18 cellular contexts compared by ENCODE assay signal in the genomic region with DNA sequence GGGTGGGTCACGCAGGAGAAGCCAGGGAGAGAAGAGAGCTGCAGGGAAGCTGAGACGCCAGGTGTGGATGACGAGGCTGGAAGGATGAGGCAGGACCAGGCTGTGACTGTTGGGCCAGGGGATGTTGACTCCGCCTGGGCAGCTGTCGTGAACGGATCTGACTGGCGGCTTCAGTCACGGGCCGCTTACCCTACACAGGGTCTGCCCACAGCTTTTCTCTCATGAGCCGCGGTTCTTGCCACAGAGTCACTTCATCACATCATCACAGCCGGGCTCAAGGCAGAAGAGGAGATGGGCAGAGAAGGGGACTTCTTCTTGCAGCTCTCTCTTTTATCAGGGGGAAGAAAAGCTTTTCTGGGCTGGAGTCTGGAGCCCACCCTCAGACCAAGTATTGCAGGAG. TPM values are rescaled to one million over a fixed set of nuclear protein-coding genes. Genes with fewer than 3 reads are reported as not detected.
DNase-seq lines count a peak whose midpoint lies in the region; ATAC-seq and TF ChIP-seq lines count a peak whose summit lies in the region.
"Had no signal": no experiment of that assay in that cellular context is flagged by ENCODE, and none has a peak within 500 bp of the region (broad histone marks: within the 10 kb centered on the region; RNA-seq: fewer than 3 reads in every experiment).

No MANE protein-coding gene starts in this region.

- no peak overlapping the region for H3K4me3 ChIP-seq in WERI-Rb-1 (ENCODE audit: low read depth, low read length)
- H3K4me3 ChIP-seq: PC-9 had no signal

- no peak for DNase-seq in activated CD4-positive, alpha-beta memory T cell treated with anti-CD3 and anti-CD28 coated beads for 36 hours
- no peak for DNase-seq in activated CD4-positive, alpha-beta memory T cell treated with anti-CD3 and anti-CD28 coated beads, Interleukin-2, amount 10 ng/mL, durations not matched to agents 7 days and 5 days
- peak; percentile 87 for DNase-seq in NCI-H1694 treated with DMSO at 0.1 percent for 48 hours (lab: John Stamatoyannopoulos, UW)
- DNase-seq in WERI-Rb-1, result peak; percentile 76
- no peak for DNase-seq in stimulated activated effector memory CD8-positive, alpha-beta T cell treated with anti-CD3 and anti-CD28 coated beads, Interleukin-12 subunit alpha, Interleukin-12 subunit beta, amount 100 ng/mL, for 72 hours (ENCODE audit: low spot score in 2 of 2)
- DNase-seq in GF-D8 (lab: John Stamatoyannopoulos, UW), result no peak
- DNase-seq: Caco-2, EL, GOT3, NCI-H1048, NCI-H446, NCI-H748 treated with DMSO at 0.1 percent for 48 hours, PC-9, SK-N-SH had no signal

- ATAC-seq in stimulated activated effector memory CD8-positive, alpha-beta T cell treated with anti-CD3 and anti-CD28 coated beads, Interleukin-12 subunit alpha, Interleukin-12 subunit beta, amount 100 ng/mL, for 72 hours, result no peak
- ATAC-seq in HG02763 (IDR thresholded peaks at IDR 0.05; ENCODE audit: unreplicated experiment) (no peak), GM18505 (IDR thresholded peaks at IDR 0.05; ENCODE audit: unreplicated experiment) (no peak)

- intact Hi-C loops in activated CD4-positive, alpha-beta memory T cell treated with anti-CD3 and anti-CD28 coated beads for 36 hours (cut with micrococcal nuclease), result no loop called here

- no peaks in the 10 kb centered on the region for H3K27me3 Mint-ChIP-seq in activated CD4-positive, alpha-beta memory T cell treated with anti-CD3 and anti-CD28 coated beads for 36 hours
- H3K27me3 Mint-ChIP-seq in activated CD4-positive, alpha-beta memory T cell treated with anti-CD3 and anti-CD28 coated beads, Interleukin-2, amount 10 ng/mL, durations not matched to agents 7 days and 5 days, result no peaks in the 10 kb centered on the region

- no peak overlapping the region for H3K4me3 Mint-ChIP-seq in activated CD4-positive, alpha-beta memory T cell treated with anti-CD3 and anti-CD28 coated beads for 36 hours
- H3K4me3 Mint-ChIP-seq in activated CD4-positive, alpha-beta memory T cell treated with anti-CD3 and anti-CD28 coated beads, Interleukin-2, amount 10 ng/mL, durations not matched to agents 7 days and 5 days, result no peak overlapping the region
- no peak overlapping the region for H3K4me3 Mint-ChIP-seq in stimulated activated effector memory CD8-positive, alpha-beta T cell treated with anti-CD3 and anti-CD28 coated beads, Interleukin-12 subunit alpha, Interleukin-12 subunit beta, amount 100 ng/mL, for 72 hours
- H3K4me3 Mint-ChIP-seq: CD14-positive monocyte had no signal

- no peaks in the 10 kb centered on the region for H3K9me3 Mint-ChIP-seq in activated CD4-positive, alpha-beta memory T cell treated with anti-CD3 and anti-CD28 coated beads for 36 hours
- peaks cover 3% of the 10 kb centered on the region for H3K9me3 Mint-ChIP-seq in activated CD4-positive, alpha-beta memory T cell treated with anti-CD3 and anti-CD28 coated beads, Interleukin-2, amount 10 ng/mL, durations not matched to agents 7 days and 5 days
- H3K9me3 Mint-ChIP-seq in stimulated activated effector memory CD8-positive, alpha-beta T cell treated with anti-CD3 and anti-CD28 coated beads, Interleukin-12 subunit alpha, Interleukin-12 subunit beta, amount 100 ng/mL, for 72 hours, result no peaks in the 10 kb centered on the region

- TF ChIP-seq CTCF in WERI-Rb-1 (IDR thresholded peaks at IDR 0.05; ENCODE audit: low read depth, low read length), result no peak

- peak overlapping the region; percentile 56 for H3K27ac Mint-ChIP-seq in activated CD4-positive, alpha-beta memory T cell treated with anti-CD3 and anti-CD28 coated beads for 36 hours
- no peak overlapping the region for H3K27ac Mint-ChIP-seq in activated CD4-positive, alpha-beta memory T cell treated with anti-CD3 and anti-CD28 coated beads, Interleukin-2, amount 10 ng/mL, durations not matched to agents 7 days and 5 days
- H3K27ac Mint-ChIP-seq in stimulated activated effector memory CD8-positive, alpha-beta T cell treated with anti-CD3 and anti-CD28 coated beads, Interleukin-12 subunit alpha, Interleukin-12 subunit beta, amount 100 ng/mL, for 72 hours, result peak overlapping the region; percentile 83

- H3K27ac ChIP-seq in WERI-Rb-1, result peak overlapping the region; percentile 25
- H3K27ac ChIP-seq: KMS-11, PC-9 had no signal

- CTCF ChIA-PET in activated CD4-positive, alpha-beta memory T cell treated with anti-CD3 and anti-CD28 coated beads for 36 hours (lab: Charles Lee), result interaction anchor here (1.4 to 2.4 kb wide), 2 partner anchors 18 to 53 kb away, joined by 7 to 10 read pairs; no protein-coding TSS in a partner anchor
- CTCF ChIA-PET in activated CD4-positive, alpha-beta memory T cell treated with anti-CD3 and anti-CD28 coated beads, Interleukin-2, amount 10 ng/mL, durations not matched to agents 7 days and 5 days (lab: Charles Lee), result interaction anchor here (1.7 kb wide), 1 partner anchor 53 kb away, joined by 6 read pairs; no protein-coding TSS in a partner anchor

- POLR2A ChIA-PET in activated CD4-positive, alpha-beta memory T cell treated with anti-CD3 and anti-CD28 coated beads for 36 hours (lab: Charles Lee), result no interaction called here
- POLR2A ChIA-PET in activated CD4-positive, alpha-beta memory T cell treated with anti-CD3 and anti-CD28 coated beads, Interleukin-2, amount 10 ng/mL, durations not matched to agents 7 days and 5 days (lab: Charles Lee), result interaction anchor here (0.7 to 1.9 kb wide), 2 partner anchors 26 to 129 kb away, joined by 3 to 17 read pairs; a partner anchor contains a TSS

- no peaks in the 10 kb centered on the region for H3K9me3 ChIP-seq in WERI-Rb-1 (ENCODE audit: severe bottlenecking)
- H3K9me3 ChIP-seq: Caco-2, SK-N-SH had no signal

- peaks cover 6% of the 10 kb centered on the region for H3K36me3 ChIP-seq in WERI-Rb-1

- no peaks in the 10 kb centered on the region for H3K27me3 ChIP-seq in WERI-Rb-1 (ENCODE audit: insufficient read depth, low read depth, severe bottlenecking)

- H3K4me1 Mint-ChIP-seq in activated CD4-positive, alpha-beta memory T cell treated with anti-CD3 and anti-CD28 coated beads for 36 hours (ENCODE audit: low read depth), result no peaks in the 10 kb centered on the region
- H3K4me1 Mint-ChIP-seq in activated CD4-positive, alpha-beta memory T cell treated with anti-CD3 and anti-CD28 coated beads, Interleukin-2, amount 10 ng/mL, durations not matched to agents 7 days and 5 days, result no peaks in the 10 kb centered on the region
- no peaks in the 10 kb centered on the region for H3K4me1 Mint-ChIP-seq in stimulated activated effector memory CD8-positive, alpha-beta T cell treated with anti-CD3 and anti-CD28 coated beads, Interleukin-12 subunit alpha, Interleukin-12 subunit beta, amount 100 ng/mL, for 72 hours
- H3K4me1 Mint-ChIP-seq: CD14-positive monocyte had no signal

- no peaks in the 10 kb centered on the region for H3K36me3 Mint-ChIP-seq in activated CD4-positive, alpha-beta memory T cell treated with anti-CD3 and anti-CD28 coated beads for 36 hours
- peaks cover 4% of the 10 kb centered on the region for H3K36me3 Mint-ChIP-seq in activated CD4-positive, alpha-beta memory T cell treated with anti-CD3 and anti-CD28 coated beads, Interleukin-2, amount 10 ng/mL, durations not matched to agents 7 days and 5 days (ENCODE audit: low read depth)
- peaks cover 6% of the 10 kb centered on the region for H3K36me3 Mint-ChIP-seq in stimulated activated effector memory CD8-positive, alpha-beta T cell treated with anti-CD3 and anti-CD28 coated beads, Interleukin-12 subunit alpha, Interleukin-12 subunit beta, amount 100 ng/mL, for 72 hours
- H3K36me3 Mint-ChIP-seq: CD14-positive monocyte had no signal

- TF ChIP-seq POLR2A in GM18505 (IDR thresholded peaks at IDR 0.05; ENCODE audit: borderline replicate concordance, extremely low read depth, insufficient read depth, insufficient read length), result no peak

RNA-seq across cellular contexts. Expression of a gene that starts 7.7 kb away (rescaled TPM):
- 1 to 10 TPM in 1 of 2 experiments, under 1 TPM in 1; 0.78 to 1.2 TPM for total RNA-seq in activated CD4-positive, alpha-beta memory T cell treated with anti-CD3 and anti-CD28 coated beads for 36 hours
- total RNA-seq in activated CD4-positive, alpha-beta memory T cell treated with anti-CD3 and anti-CD28 coated beads, Interleukin-2, amount 10 ng/mL, durations not matched to agents 7 days and 5 days, result under 1 TPM; 0.38 to 0.68 TPM

RNA-seq across cellular contexts. Expression of a gene that starts 15.1 kb away (rescaled TPM):
- total RNA-seq in activated CD4-positive, alpha-beta memory T cell treated with anti-CD3 and anti-CD28 coated beads for 36 hours, result under 1 TPM; 0.02 to 0.05 TPM
- not detected for total RNA-seq in activated CD4-positive, alpha-beta memory T cell treated with anti-CD3 and anti-CD28 coated beads, Interleukin-2, amount 10 ng/mL, durations not matched to agents 7 days and 5 days

RNA-seq across cellular contexts. Expression of a gene that starts 27.6 kb away (rescaled TPM):
- 10 to 100 TPM; 63.4 to 69.1 TPM for total RNA-seq in activated CD4-positive, alpha-beta memory T cell treated with anti-CD3 and anti-CD28 coated beads for 36 hours
- total RNA-seq in activated CD4-positive, alpha-beta memory T cell treated with anti-CD3 and anti-CD28 coated beads, Interleukin-2, amount 10 ng/mL, durations not matched to agents 7 days and 5 days, result 10 to 100 TPM; 57.1 to 57.5 TPM

Comparison
In these comparisons a context has a peak if more than half of its experiments do, and no peak if none do; other contexts are left out.
1. DNase-seq: peak in NCI-H1694 treated with DMSO at 0.1 percent for 48 hours (single experiment) and WERI-Rb-1 (single experiment); none in activated CD4-positive, alpha-beta memory T cell treated with anti-CD3 and anti-CD28 coated beads for 36 hours (single experiment), activated CD4-positive, alpha-beta memory T cell treated with anti-CD3 and anti-CD28 coated beads, Interleukin-2, amount 10 ng/mL, durations not matched to agents 7 days and 5 days (single experiment), stimulated activated effector memory CD8-positive, alpha-beta T cell treated with anti-CD3 and anti-CD28 coated beads, Interleukin-12 subunit alpha, Interleukin-12 subunit beta, amount 100 ng/mL, for 72 hours (0 of 2) and GF-D8 (single experiment).